19 cellular contexts compared by ENCODE assay signal in the genomic region with DNA sequence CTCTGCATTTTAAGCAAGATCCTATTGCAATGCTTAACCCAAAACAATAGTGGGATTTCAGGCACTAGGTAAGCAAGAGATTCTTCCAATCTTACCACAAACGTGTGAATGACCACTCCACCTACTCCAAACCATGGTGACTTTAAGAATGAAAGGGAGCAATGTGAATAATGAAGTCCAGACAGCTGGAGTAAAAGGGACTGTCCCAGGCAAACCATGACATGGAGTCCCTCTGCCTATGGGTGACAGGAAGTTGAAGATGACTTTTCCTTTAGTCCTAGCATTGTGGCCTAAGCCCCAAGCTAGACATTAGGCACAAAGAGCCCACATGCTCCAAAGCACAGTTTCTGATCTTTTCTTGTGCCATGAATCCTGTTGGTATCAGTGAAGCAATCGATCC.
"Had no signal": no experiment of that assay in that cellular context is flagged by ENCODE, and none has a peak within 500 bp of the region (broad histone marks: within the 10 kb centered on the region; RNA-seq: fewer than 3 reads in every experiment).

No MANE protein-coding gene starts in this region.

- H3K36me3 Mint-ChIP-seq: immature natural killer cell, memory B cell had no signal

- ATAC-seq: foreskin keratinocyte, gastroesophageal sphincter, heart left ventricle, left colon, left lobe of liver had no signal

- H3K4me3 Mint-ChIP-seq: immature natural killer cell, memory B cell had no signal

- H3K9me3 Mint-ChIP-seq: memory B cell had no signal

- H3K27ac Mint-ChIP-seq: immature natural killer cell, memory B cell had no signal

- H3K4me1 Mint-ChIP-seq: immature natural killer cell had no signal

- DNase-seq: dermis blood vessel endothelial cell; dorsolateral prefrontal cortex; effector CD4-positive, alpha-beta T cell; effector memory CD4-positive, alpha-beta T cell; foreskin keratinocyte; heart left ventricle; hypothalamus; immature natural killer cell; islet precursor cell; kidney; kidney glomerular epithelial cell; left colon; left ventricle myocardium inferior; mammary epithelial cell; mesendoderm; midbrain had no signal
